11 cellular contexts compared by ENCODE assay signal in genomic region chr11:7931168-7931567, GRCh38. TPM values are rescaled to one million over a fixed set of nuclear protein-coding genes. Genes with fewer than 3 reads are reported as not detected.
"Had no signal": no experiment of that assay in that cellular context is flagged by ENCODE, and none has a peak within 500 bp of the region (broad histone marks: within the 10 kb centered on the region; RNA-seq: fewer than 3 reads in every experiment).

Gene OR10A6, minus strand, starts transcription at chr11:7931268. Its CDS starts 2,606 bp downstream, at chr11:7928662.

- H3K4me3 ChIP-seq: GM23248, HAP-1 had no signal

- H3K4me1 ChIP-seq: HAP-1 had no signal

- H3K9ac ChIP-seq: GM23248, KMS-11 had no signal

- H3K36me3 ChIP-seq: HAP-1 had no signal

- ATAC-seq: HCT116, HepG2 had no signal

- FAIRE-seq: HepG2 had no signal

- H2AFZ ChIP-seq: GM23248 had no signal

- H3K27ac ChIP-seq: GM23248, HL-60, KMS-11 had no signal

- H3K9me3 ChIP-seq: HAP-1 had no signal

- H3K4me2 ChIP-seq: KMS-11 had no signal

- DNase-seq: GM23248, GOT3, H7, HFFc6, KBM-7 had no signal

RNA-seq across cellular contexts. Expression of gene OR10A6, which starts in this region (rescaled TPM):
- total RNA-seq: H7, HepG2 had no signal
- polyA plus RNA-seq: HepG2, IgD-negative memory B cell had no signal
